ENCODE assay signal across 2 cellular contexts in the genomic region with DNA sequence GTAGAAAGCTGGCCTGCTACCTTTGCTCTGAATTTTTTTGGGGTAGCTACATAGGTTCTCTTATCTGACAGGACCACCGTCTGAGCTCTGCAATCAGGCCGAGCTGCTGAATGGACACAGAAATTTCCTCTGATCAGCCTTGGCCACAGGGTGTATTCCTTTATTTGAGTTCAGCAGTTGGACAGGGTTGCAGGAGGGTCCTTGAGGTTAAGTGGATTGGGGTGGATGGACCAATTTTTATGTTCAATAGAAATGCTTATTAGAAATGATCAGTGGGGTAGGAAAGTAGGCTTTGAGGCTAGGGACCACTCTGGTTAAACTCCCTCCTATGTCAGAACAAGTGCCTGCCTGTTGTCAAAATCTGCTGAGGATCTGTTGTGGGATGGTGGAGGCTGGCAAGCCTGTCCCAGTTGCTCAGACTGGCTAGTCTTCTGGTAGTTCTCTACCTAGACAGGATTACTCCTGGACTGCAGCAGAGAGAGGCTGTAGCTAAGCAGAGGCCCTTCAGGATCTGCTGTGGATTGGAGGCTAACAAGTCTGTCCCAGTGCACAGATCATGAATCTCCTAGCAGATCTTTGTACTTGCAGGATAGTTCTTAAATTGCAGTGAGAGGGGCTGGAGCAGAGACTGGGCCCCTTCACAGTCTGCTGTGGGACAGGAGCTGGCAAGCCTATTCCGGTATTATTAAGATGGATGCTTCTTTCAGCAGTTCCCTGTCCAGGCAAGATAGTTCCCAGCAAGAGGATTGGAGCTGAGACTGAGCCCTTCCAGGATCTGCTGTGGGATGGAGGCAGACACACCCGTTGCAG.
A peak's percentile ranks its signal among the peaks of the same experiment; 100 is the strongest.
TF ChIP-seq lines count a peak whose summit lies in the region.

No MANE protein-coding gene starts in this region.

TF ChIP-seq in Ishikawa, 13 proteins besides CTCF, POLR2A, EP300 and RAD21:
- TF ChIP-seq NFIC (IDR thresholded peaks at IDR 0.05): no peak
- TF ChIP-seq, protein P1, sequence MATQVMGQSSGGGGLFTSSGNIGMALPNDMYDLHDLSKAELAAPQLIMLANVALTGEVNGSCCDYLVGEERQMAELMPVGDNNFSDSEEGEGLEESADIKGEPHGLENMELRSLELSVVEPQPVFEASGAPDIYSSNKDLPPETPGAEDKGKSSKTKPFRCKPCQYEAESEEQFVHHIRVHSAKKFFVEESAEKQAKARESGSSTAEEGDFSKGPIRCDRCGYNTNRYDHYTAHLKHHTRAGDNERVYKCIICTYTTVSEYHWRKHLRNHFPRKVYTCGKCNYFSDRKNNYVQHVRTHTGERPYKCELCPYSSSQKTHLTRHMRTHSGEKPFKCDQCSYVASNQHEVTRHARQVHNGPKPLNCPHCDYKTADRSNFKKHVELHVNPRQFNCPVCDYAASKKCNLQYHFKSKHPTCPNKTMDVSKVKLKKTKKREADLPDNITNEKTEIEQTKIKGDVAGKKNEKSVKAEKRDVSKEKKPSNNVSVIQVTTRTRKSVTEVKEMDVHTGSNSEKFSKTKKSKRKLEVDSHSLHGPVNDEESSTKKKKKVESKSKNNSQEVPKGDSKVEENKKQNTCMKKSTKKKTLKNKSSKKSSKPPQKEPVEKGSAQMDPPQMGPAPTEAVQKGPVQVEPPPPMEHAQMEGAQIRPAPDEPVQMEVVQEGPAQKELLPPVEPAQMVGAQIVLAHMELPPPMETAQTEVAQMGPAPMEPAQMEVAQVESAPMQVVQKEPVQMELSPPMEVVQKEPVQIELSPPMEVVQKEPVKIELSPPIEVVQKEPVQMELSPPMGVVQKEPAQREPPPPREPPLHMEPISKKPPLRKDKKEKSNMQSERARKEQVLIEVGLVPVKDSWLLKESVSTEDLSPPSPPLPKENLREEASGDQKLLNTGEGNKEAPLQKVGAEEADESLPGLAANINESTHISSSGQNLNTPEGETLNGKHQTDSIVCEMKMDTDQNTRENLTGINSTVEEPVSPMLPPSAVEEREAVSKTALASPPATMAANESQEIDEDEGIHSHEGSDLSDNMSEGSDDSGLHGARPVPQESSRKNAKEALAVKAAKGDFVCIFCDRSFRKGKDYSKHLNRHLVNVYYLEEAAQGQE (IDR thresholded peaks at IDR 0.05; ENCODE audit: low read depth): peak; percentile 51; the same call in 1 of the 2 replicates

TF ChIP-seq in K562, 482 proteins besides CTCF, POLR2A, EP300 and RAD21:
- no peak for TF ChIP-seq NCOA4 (IDR thresholded peaks at IDR 0.05; ENCODE audit: partially characterized antibody)
- no peak for TF ChIP-seq BACH1 (tag; IDR thresholded peaks at IDR 0.05)
- TF ChIP-seq RCOR1 (IDR thresholded peaks at IDR 0.05; ENCODE audit: borderline replicate concordance in 1 of 2, low read depth in 2 of 2, low read length in 2 of 2): no peak
- TF ChIP-seq CHD2 (IDR thresholded peaks at IDR 0.05; ENCODE audit: low read depth, low read length): no peak
